ENCODE assay signal across 1 cellular context in the genomic region with DNA sequence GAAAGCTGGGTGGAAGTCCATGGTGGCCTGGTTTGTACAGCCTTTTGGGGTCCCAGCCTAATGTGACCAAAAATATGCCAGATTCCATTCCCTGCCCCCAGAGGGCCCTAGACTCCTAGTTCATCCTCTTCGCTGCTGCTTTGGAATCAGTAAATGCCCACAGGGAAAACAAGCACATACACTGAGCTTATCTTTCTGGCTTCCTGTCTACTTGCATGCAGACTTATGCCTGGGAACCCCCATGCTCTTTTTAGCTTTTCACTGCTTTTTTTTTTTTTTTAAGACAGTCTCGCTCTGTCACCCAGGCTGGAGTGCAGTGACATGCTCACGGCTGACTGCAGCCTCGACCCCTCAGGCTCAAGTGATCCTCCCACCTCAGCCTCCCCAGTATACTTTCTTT.
TF ChIP-seq lines count a peak whose summit lies in the region.

No MANE protein-coding gene starts in this region.

TF ChIP-seq in SK-N-SH, 30 proteins besides CTCF, POLR2A, EP300 and RAD21 (continued from another document):
- TF ChIP-seq, protein P1, sequence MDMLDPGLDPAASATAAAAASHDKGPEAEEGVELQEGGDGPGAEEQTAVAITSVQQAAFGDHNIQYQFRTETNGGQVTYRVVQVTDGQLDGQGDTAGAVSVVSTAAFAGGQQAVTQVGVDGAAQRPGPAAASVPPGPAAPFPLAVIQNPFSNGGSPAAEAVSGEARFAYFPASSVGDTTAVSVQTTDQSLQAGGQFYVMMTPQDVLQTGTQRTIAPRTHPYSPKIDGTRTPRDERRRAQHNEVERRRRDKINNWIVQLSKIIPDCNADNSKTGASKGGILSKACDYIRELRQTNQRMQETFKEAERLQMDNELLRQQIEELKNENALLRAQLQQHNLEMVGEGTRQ (IDR thresholded peaks at IDR 0.05; ENCODE audit: borderline replicate concordance, low read depth, low read length) = no peak
- no peak for TF ChIP-seq FOXM1 (IDR thresholded peaks at IDR 0.05; ENCODE audit: low read depth)
